In genomic region chr1:235253219-235253640, GRCh38 we compare ENCODE assay signal across 8 cellular contexts.
DNase-seq lines count a peak whose midpoint lies in the region; ATAC-seq, FAIRE-seq and TF ChIP-seq lines count a peak whose summit lies in the region.

No MANE protein-coding gene starts in this region.

- no peaks in the 10 kb centered on the region for H3K9me3 ChIP-seq in A673 (ENCODE audit: low read depth, low read length, poor library complexity, severe bottlenecking)

- peak; percentile 88 for ATAC-seq in esophagus mucosa
- ATAC-seq in natural killer cell treated with Interleukin-12 subunit alpha and Interleukin-12 subunit beta and Interleukin-15 and Interleukin-18, amount 100 ng/mL, for 72 hours = peak; percentile 79 to 81
- ATAC-seq in stimulated activated naive CD8-positive, alpha-beta T cell treated with anti-CD3 and anti-CD28 coated beads, Interleukin-15, amount 100 ng/mL, for 72 hours = peak; percentile 96

- H3K4me3 Mint-ChIP-seq in natural killer cell treated with Interleukin-12 subunit alpha and Interleukin-12 subunit beta and Interleukin-15 and Interleukin-18, amount 100 ng/mL, for 72 hours = no peak overlapping the region
- no peak overlapping the region for H3K4me3 Mint-ChIP-seq in stimulated activated naive CD8-positive, alpha-beta T cell treated with anti-CD3 and anti-CD28 coated beads, Interleukin-15, amount 100 ng/mL, for 72 hours

- no TSS peak for BruUV-seq in A673 (replicated peaks; lab: Mats Ljungman, UMichigan)

- intact Hi-C loops in A673 (cut with micrococcal nuclease; ENCODE audit: unreplicated experiment) = loop anchor here (1.0 to 10.0 kb wide), 2 partner anchors 72 to 164 kb away; partner anchors contain the start of genes ARID4B and GGPS1

- no peaks in the 10 kb centered on the region for H3K27me3 Mint-ChIP-seq in natural killer cell treated with Interleukin-12 subunit alpha and Interleukin-12 subunit beta and Interleukin-15 and Interleukin-18, amount 100 ng/mL, for 72 hours
- H3K27me3 Mint-ChIP-seq in stimulated activated naive CD8-positive, alpha-beta T cell treated with anti-CD3 and anti-CD28 coated beads, Interleukin-15, amount 100 ng/mL, for 72 hours = no peaks in the 10 kb centered on the region

- peaks cover 11 to 16% of the 10 kb centered on the region in 2 donors for H3K4me1 Mint-ChIP-seq in natural killer cell treated with Interleukin-12 subunit alpha and Interleukin-12 subunit beta and Interleukin-15 and Interleukin-18, amount 100 ng/mL, for 72 hours (ENCODE audit: low read depth in 2 of 2)
- H3K4me1 Mint-ChIP-seq in stimulated activated naive CD8-positive, alpha-beta T cell treated with anti-CD3 and anti-CD28 coated beads, Interleukin-15, amount 100 ng/mL, for 72 hours = peaks cover 16% of the 10 kb centered on the region

- no peaks in the 10 kb centered on the region for H3K4me1 ChIP-seq in A673 (ENCODE audit: insufficient read depth, low read length, poor library complexity, severe bottlenecking)

- peak; percentile 91 for FAIRE-seq in GM18507 (lab: Jason Lieb, UNC)

- H3K27me3 ChIP-seq in A673 (replicated peaks; ENCODE audit: insufficient read depth, low read depth, low read length, poor library complexity) = no peaks in the 10 kb centered on the region

- no peak overlapping the region for H3K27ac Mint-ChIP-seq in natural killer cell treated with Interleukin-12 subunit alpha and Interleukin-12 subunit beta and Interleukin-15 and Interleukin-18, amount 100 ng/mL, for 72 hours
- no peak overlapping the region for H3K27ac Mint-ChIP-seq in stimulated activated naive CD8-positive, alpha-beta T cell treated with anti-CD3 and anti-CD28 coated beads, Interleukin-15, amount 100 ng/mL, for 72 hours

- H3K27ac ChIP-seq in A673 (ENCODE audit: low read depth, low read length, poor library complexity, severe bottlenecking) = no peak overlapping the region

- DNase-seq in A673 (ENCODE audit: low spot score) = peak; percentile 76
- no peak for DNase-seq in GM18507 (ENCODE audit: extremely low spot score, insufficient read length, low read depth)
- DNase-seq in HK-2 (ENCODE audit: unreplicated experiment) = peak; percentile 54
- DNase-seq in NOMO-1 (lab: John Stamatoyannopoulos, UW; ENCODE audit: unreplicated experiment in 2 of 2) = peak; percentile 4 to 25
- DNase-seq in activated CD8-positive, alpha-beta memory T cell treated with anti-CD3 and anti-CD28 coated beads, Interleukin-2, amount 50 U/mL, for 1 hour (ENCODE audit: extremely low read depth) = peak; percentile 24
- peak; percentile 67 for DNase-seq in natural killer cell treated with Interleukin-12 subunit alpha and Interleukin-12 subunit beta and Interleukin-15 and Interleukin-18, amount 100 ng/mL, for 72 hours (ENCODE audit: low spot score)
- peak; percentile 43 to 54 for DNase-seq in stimulated activated naive CD8-positive, alpha-beta T cell treated with anti-CD3 and anti-CD28 coated beads, Interleukin-15, amount 100 ng/mL, for 72 hours

- POLR2A ChIA-PET in A673 (lab: Charles Lee; ENCODE audit: low non-redundant PET) = no interaction called here

- CTCF ChIA-PET in A673 (lab: Charles Lee) = interaction anchor here (0.6 to 1.0 kb wide), 4 partner anchors 15 to 163 kb away, joined by 4 to 8 read pairs (median 5); partner anchors contain the start of gene ARID4B

- H3K36me3 ChIP-seq in A673 (ENCODE audit: insufficient read depth, low read length, poor library complexity, severe bottlenecking) = no peaks in the 10 kb centered on the region

- peak; percentile 70 for TF ChIP-seq CTCF in A673 (conservative IDR thresholded peaks at IDR 0.05; ENCODE audit: low read depth, low read length)

- peaks cover 5% of the 10 kb centered on the region for H3K36me3 Mint-ChIP-seq in natural killer cell treated with Interleukin-12 subunit alpha and Interleukin-12 subunit beta and Interleukin-15 and Interleukin-18, amount 100 ng/mL, for 72 hours

- H3K4me3 ChIP-seq in A673 (ENCODE audit: low read depth, low read length, poor library complexity, severe bottlenecking) = no peak overlapping the region

- H3K9me3 Mint-ChIP-seq in natural killer cell treated with Interleukin-12 subunit alpha and Interleukin-12 subunit beta and Interleukin-15 and Interleukin-18, amount 100 ng/mL, for 72 hours = no peaks in the 10 kb centered on the region
- no peaks in the 10 kb centered on the region for H3K9me3 Mint-ChIP-seq in stimulated activated naive CD8-positive, alpha-beta T cell treated with anti-CD3 and anti-CD28 coated beads, Interleukin-15, amount 100 ng/mL, for 72 hours
